8 cellular contexts compared by ENCODE assay signal in genomic region chr22:45934659-45935341, GRCh38. TPM values are rescaled to one million over a fixed set of nuclear protein-coding genes. Genes with fewer than 3 reads are reported as not detected.
DNase-seq lines count a peak whose midpoint lies in the region; ATAC-seq, FAIRE-seq and TF ChIP-seq lines count a peak whose summit lies in the region.

No MANE protein-coding gene starts in this region.

- H3K4me2 ChIP-seq in BLaER1 = peak overlapping the region; percentile 56

- peaks cover 8% of the 10 kb centered on the region for H3K9me3 Mint-ChIP-seq in mesothelial cell of epicardium
- no peaks in the 10 kb centered on the region for H3K9me3 Mint-ChIP-seq in CD4-positive, alpha-beta T cell

- no peaks in the 10 kb centered on the region for H3K27me3 Mint-ChIP-seq in mesothelial cell of epicardium (ENCODE audit: low read depth)
- peaks cover 20% of the 10 kb centered on the region for H3K27me3 Mint-ChIP-seq in CD4-positive, alpha-beta T cell

- CTCF ChIA-PET in CD4-positive, alpha-beta T cell (lab: Charles Lee) = no interaction called here

- no peak overlapping the region for H3K27ac ChIP-seq in BLaER1
- no peak overlapping the region for H3K27ac ChIP-seq in body of pancreas
- no peak overlapping the region for H3K27ac ChIP-seq in CD4-positive, alpha-beta T cell (ENCODE audit: low read depth, low read length)

- no peak overlapping the region for H3K4me3 Mint-ChIP-seq in mesothelial cell of epicardium
- H3K4me3 Mint-ChIP-seq in CD4-positive, alpha-beta T cell = no peak overlapping the region

- DNase-seq in HTR-8/SVneo (ENCODE audit: insufficient read length, low spot score) (peak; percentile 70), body of pancreas (peak; percentile 23 to 45 (median 41)), mesothelial cell of epicardium (ENCODE audit: low spot score in 2 of 2, unreplicated experiment in 2 of 2) (peak in 1 of 2 experiments; percentile 68), GDM1 (lab: John Stamatoyannopoulos, UW) (no peak), NCI-H446 treated with DMSO at 0.1 percent for 48 hours (lab: John Stamatoyannopoulos, UW) (no peak)
- no peak for DNase-seq in stimulated activated CD4-positive, alpha-beta T cell treated with anti-CD3 and anti-CD28 coated beads, Interleukin-15, amount 100 ng/mL, for 24 hours
- DNase-seq in CD4-positive, alpha-beta T cell = no peak

- TF ChIP-seq CTCF in body of pancreas (IDR thresholded peaks at IDR 0.05) (no peak), mesothelial cell of epicardium (IDR thresholded peaks at IDR 0.05; ENCODE audit: unreplicated experiment) (no peak)
- TF ChIP-seq CTCF in CD4-positive, alpha-beta T cell (IDR thresholded peaks at IDR 0.05) = no peak

- 9 to 18% methylated on average over 18 to 27 of the region's 27 CpGs for WGBS in body of pancreas, 2 donors

- H3K27me3 ChIP-seq in BLaER1 = peaks cover 37% of the 10 kb centered on the region
- H3K27me3 ChIP-seq in body of pancreas = no peaks in the 10 kb centered on the region
- H3K27me3 ChIP-seq in CD4-positive, alpha-beta T cell (ENCODE audit: control insufficient read depth, insufficient read depth, low read length) = no peaks in the 10 kb centered on the region

- FAIRE-seq in HTR-8/SVneo (lab: Jason Lieb, UNC) = peak; percentile 59

- intact Hi-C loops in body of pancreas (cut with DNase I) = no loop called here
- intact Hi-C loops in CD4-positive, alpha-beta T cell (cut with DNase I, micrococcal nuclease) = no loop called here

- H3K4me3 ChIP-seq in BLaER1 (no peak overlapping the region), body of pancreas (no peak overlapping the region)

- POLR2A ChIA-PET in CD4-positive, alpha-beta T cell (lab: Charles Lee) = no interaction called here

- H3K36me3 Mint-ChIP-seq in mesothelial cell of epicardium = peaks cover 5% of the 10 kb centered on the region
- H3K36me3 Mint-ChIP-seq in CD4-positive, alpha-beta T cell (ENCODE audit: low read depth) = no peaks in the 10 kb centered on the region

- peaks cover 11% of the 10 kb centered on the region for H3K4me1 Mint-ChIP-seq in mesothelial cell of epicardium
- no peaks in the 10 kb centered on the region for H3K4me1 Mint-ChIP-seq in CD4-positive, alpha-beta T cell (ENCODE audit: low read depth)

- H3K9me3 ChIP-seq in BLaER1 (no peaks in the 10 kb centered on the region), body of pancreas (no peaks in the 10 kb centered on the region)
- H3K9me3 ChIP-seq in CD4-positive, alpha-beta T cell (ENCODE audit: control insufficient read depth, low read length) = no peaks in the 10 kb centered on the region

- peaks cover 28% of the 10 kb centered on the region; the same call in 1 of the 2 replicates for H4K20me1 ChIP-seq in BLaER1

- H3K9ac ChIP-seq in BLaER1 = no peak overlapping the region

- no peaks in the 10 kb centered on the region for H3K36me3 ChIP-seq in BLaER1
- H3K36me3 ChIP-seq in body of pancreas (replicated peaks in 1 of 2; ENCODE audit: insufficient read depth in 1 of 2, low read depth in 2 of 2) = no peaks in the 10 kb centered on the region

- H3K27ac Mint-ChIP-seq in mesothelial cell of epicardium = peak overlapping the region; percentile 50
- H3K27ac Mint-ChIP-seq in CD4-positive, alpha-beta T cell = no peak overlapping the region

- TF ChIP-seq POLR2A in body of pancreas (IDR thresholded peaks at IDR 0.05) = no peak

- H3K4me1 ChIP-seq in BLaER1 (peaks cover 53% of the 10 kb centered on the region), body of pancreas (peaks cover 11% of the 10 kb centered on the region)

- peak; percentile 58 for ATAC-seq in body of pancreas
- ATAC-seq in CD4-positive, alpha-beta T cell (ENCODE audit: poor library complexity) = no peak

RNA-seq across cellular contexts. Expression of gene WNT7B, which starts 42.2 kb away (rescaled TPM):
- total RNA-seq in body of pancreas (1 to 10 TPM in 1 of 2 donors, not detected in 1; 2.1 TPM), mesothelial cell of epicardium (11.2 to 12.2 TPM (median 12.0 TPM) in 3 replicates)
- total RNA-seq in CD4-positive, alpha-beta T cell = not detected

Comparison
In these comparisons a context has a peak if more than half of its experiments do, and no peak if none do; other contexts are left out.
1. DNase-seq: peak in HTR-8/SVneo (single experiment) and body of pancreas (4 of 4); none in GDM1 (single experiment), NCI-H446 treated with DMSO at 0.1 percent for 48 hours (single experiment), stimulated activated CD4-positive, alpha-beta T cell treated with anti-CD3 and anti-CD28 coated beads, Interleukin-15, amount 100 ng/mL, for 24 hours (single experiment) and CD4-positive, alpha-beta T cell (0 of 10).